Comparison of ENCODE assay signal across 8 cellular contexts in genomic region chr20:14142171-14142570, GRCh38.
DNase-seq lines count a peak whose midpoint lies in the region; ATAC-seq and TF ChIP-seq lines count a peak whose summit lies in the region.

No MANE protein-coding gene starts in this region.

- H3K4me1 ChIP-seq in Karpas-422 (ENCODE audit: low read length): no peaks in the 10 kb centered on the region
- no peaks in the 10 kb centered on the region for H3K4me1 ChIP-seq in fibroblast of lung (ENCODE audit: control insufficient read depth, extremely low read depth, insufficient read depth, low read length)

- peak; percentile 29 to 45 for TF ChIP-seq CTCF in fibroblast of lung (conservative IDR thresholded peaks at IDR 0.05 in 1 of 2, IDR thresholded peaks at IDR 0.05 in 1 of 2; ENCODE audit: low read depth in 1 of 2, low read length in 2 of 2)

- H3K4me3 Mint-ChIP-seq in activated naive CD4-positive, alpha-beta T cell treated with anti-CD3 and anti-CD28 coated beads, Interleukin-2, amount 10 ng/mL, durations not matched to agents 7 days and 5 days: no peak overlapping the region

- H3K9ac ChIP-seq in Karpas-422 (ENCODE audit: low read length): no peak overlapping the region
- no peak overlapping the region for H3K9ac ChIP-seq in fibroblast of lung (ENCODE audit: insufficient read depth, low read length)

- no peak for ATAC-seq in HG03039 (IDR thresholded peaks at IDR 0.05; ENCODE audit: unreplicated experiment)

- H3K9me2 ChIP-seq in Karpas-422 (replicated peaks; ENCODE audit: insufficient read depth, low read length): no peaks in the 10 kb centered on the region

- DNase-seq in Daoy (ENCODE audit: low read depth): peak; percentile 6
- peak; percentile 72 for DNase-seq in Karpas-422
- peak; percentile 7 for DNase-seq in OCI-M1 (lab: John Stamatoyannopoulos, UW)
- peak; percentile 35 to 39 for DNase-seq in fibroblast of lung (ENCODE audit: low read depth in 2 of 2)
- peak; percentile 20 for DNase-seq in occipital lobe (lab: John Stamatoyannopoulos, UW)
- DNase-seq in activated naive CD4-positive, alpha-beta T cell treated with anti-CD3 and anti-CD28 coated beads, Interleukin-2, amount 10 ng/mL, durations not matched to agents 7 days and 5 days: no peak
- no peak for DNase-seq in activated CD4-positive, CD25-positive, alpha-beta regulatory T cell treated with anti-CD3 and anti-CD28 coated beads, Interleukin-2, amount 50 U/mL, for 72 hours

- H3K27ac ChIP-seq in Karpas-422 (ENCODE audit: low read length): no peak overlapping the region
- H3K27ac ChIP-seq in fibroblast of lung (ENCODE audit: insufficient read depth, low read length): no peak overlapping the region

- no peak overlapping the region for H2AFZ ChIP-seq in Karpas-422 (ENCODE audit: low read length)
- no peak overlapping the region for H2AFZ ChIP-seq in fibroblast of lung (ENCODE audit: low read length)

- no peak overlapping the region for H3K4me2 ChIP-seq in Karpas-422 (ENCODE audit: low read depth, low read length, poor library complexity, severe bottlenecking)
- no peak overlapping the region for H3K4me2 ChIP-seq in fibroblast of lung (ENCODE audit: extremely low read depth, insufficient read depth, low read length)

- H3K27me3 ChIP-seq in Karpas-422 (ENCODE audit: low read length): no peaks in the 10 kb centered on the region
- H3K27me3 ChIP-seq in fibroblast of lung (ENCODE audit: control insufficient read depth, insufficient read depth, low read length): no peaks in the 10 kb centered on the region

- H3K9me3 ChIP-seq in Karpas-422 (ENCODE audit: low read length) (no peaks in the 10 kb centered on the region), fibroblast of lung (ENCODE audit: control insufficient read depth, insufficient read depth, low read depth, low read length) (no peaks in the 10 kb centered on the region)

- no peak overlapping the region for H3K27ac Mint-ChIP-seq in activated naive CD4-positive, alpha-beta T cell treated with anti-CD3 and anti-CD28 coated beads, Interleukin-2, amount 10 ng/mL, durations not matched to agents 7 days and 5 days

- no peak overlapping the region for H3K4me3 ChIP-seq in Karpas-422 (ENCODE audit: low read length)
- no peak overlapping the region for H3K4me3 ChIP-seq in fibroblast of lung (replicated peaks in 1 of 4; ENCODE audit: control extremely low read depth in 1 of 4, insufficient read depth in 1 of 4, low read depth in 3 of 4, low read length in 4 of 4)

- no peaks in the 10 kb centered on the region for H3K36me3 Mint-ChIP-seq in activated naive CD4-positive, alpha-beta T cell treated with anti-CD3 and anti-CD28 coated beads, Interleukin-2, amount 10 ng/mL, durations not matched to agents 7 days and 5 days

- no peaks in the 10 kb centered on the region for H3K4me1 Mint-ChIP-seq in activated naive CD4-positive, alpha-beta T cell treated with anti-CD3 and anti-CD28 coated beads, Interleukin-2, amount 10 ng/mL, durations not matched to agents 7 days and 5 days

- peaks cover 2% of the 10 kb centered on the region for H3K9me3 Mint-ChIP-seq in activated naive CD4-positive, alpha-beta T cell treated with anti-CD3 and anti-CD28 coated beads, Interleukin-2, amount 10 ng/mL, durations not matched to agents 7 days and 5 days

- H3K79me2 ChIP-seq in Karpas-422 (ENCODE audit: low read length): no peaks in the 10 kb centered on the region
- no peaks in the 10 kb centered on the region for H3K79me2 ChIP-seq in fibroblast of lung (ENCODE audit: control insufficient read depth, insufficient read depth, low read length)

- CTCF ChIA-PET in activated naive CD4-positive, alpha-beta T cell treated with anti-CD3 and anti-CD28 coated beads, Interleukin-2, amount 10 ng/mL, durations not matched to agents 7 days and 5 days (lab: Charles Lee): interaction anchor here (1.0 kb wide), 1 partner anchor 16 kb away, joined by 3 read pairs; no protein-coding TSS in a partner anchor

- H3K27me3 Mint-ChIP-seq in activated naive CD4-positive, alpha-beta T cell treated with anti-CD3 and anti-CD28 coated beads, Interleukin-2, amount 10 ng/mL, durations not matched to agents 7 days and 5 days: no peaks in the 10 kb centered on the region

- H4K20me1 ChIP-seq in Karpas-422 (ENCODE audit: insufficient read depth, low read depth, low read length) (no peaks in the 10 kb centered on the region), fibroblast of lung (ENCODE audit: control insufficient read depth, extremely low read depth, insufficient read depth, low read length) (no peaks in the 10 kb centered on the region)

- H3K36me3 ChIP-seq in Karpas-422 (ENCODE audit: insufficient read depth, low read length): no peaks in the 10 kb centered on the region
- no peaks in the 10 kb centered on the region for H3K36me3 ChIP-seq in fibroblast of lung (ENCODE audit: control insufficient read depth, insufficient read depth, low read length)

Comparison
In these comparisons a context has a peak if more than half of its experiments do, and no peak if none do; other contexts are left out.
1. DNase-seq: peak in Daoy (single experiment), Karpas-422 (single experiment), OCI-M1 (single experiment), fibroblast of lung (2 of 2) and occipital lobe (single experiment); none in activated naive CD4-positive, alpha-beta T cell treated with anti-CD3 and anti-CD28 coated beads, Interleukin-2, amount 10 ng/mL, durations not matched to agents 7 days and 5 days (single experiment) and activated CD4-positive, CD25-positive, alpha-beta regulatory T cell treated with anti-CD3 and anti-CD28 coated beads, Interleukin-2, amount 50 U/mL, for 72 hours (single experiment).